ENCODE assay signal across 8 cellular contexts in genomic region chr2:205714058-205714776, GRCh38. TPM values are rescaled to one million over a fixed set of nuclear protein-coding genes. Genes with fewer than 3 reads are reported as not detected.
DNase-seq lines count a peak whose midpoint lies in the region; ATAC-seq and TF ChIP-seq lines count a peak whose summit lies in the region.

No MANE protein-coding gene starts in this region.

- H3K36me3 Mint-ChIP-seq in T-helper 17 cell (ENCODE audit: low read depth): no peaks in the 10 kb centered on the region

- no peak for DNase-seq in T-helper 17 cell
- no peak for DNase-seq in right lobe of liver
- DNase-seq in SW480 (ENCODE audit: low spot score): no peak
- no peak for DNase-seq in NCI-H1930 (lab: John Stamatoyannopoulos, UW)
- DNase-seq in NCI-H510A (lab: John Stamatoyannopoulos, UW): no peak
- DNase-seq in UCSD-AML1 (lab: John Stamatoyannopoulos, UW; ENCODE audit: unreplicated experiment): no peak

- no peaks in the 10 kb centered on the region for H3K9me3 ChIP-seq in T-helper 17 cell (ENCODE audit: control insufficient read depth, low read length, poor library complexity, severe bottlenecking)
- H3K9me3 ChIP-seq in right lobe of liver: no peaks in the 10 kb centered on the region

- H3K4me1 Mint-ChIP-seq in T-helper 17 cell: peaks cover 5% of the 10 kb centered on the region

- 65% methylated on average over 5 of the region's 5 CpGs for WGBS in right lobe of liver (ENCODE audit: insufficient coverage, low coverage, low lambda C conversion rate, missing lambda C conversion rate)

- no peak overlapping the region for H3K27ac Mint-ChIP-seq in T-helper 17 cell

- peak overlapping the region; percentile 10 to 47 (median 13) for H3K27ac ChIP-seq in right lobe of liver

- H3K27me3 Mint-ChIP-seq in T-helper 17 cell: peaks cover 32% of the 10 kb centered on the region

- no peak overlapping the region for H3K4me3 ChIP-seq in right lobe of liver

- H3K27me3 ChIP-seq in right lobe of liver: no peaks in the 10 kb centered on the region

- no peak overlapping the region for H3K4me3 Mint-ChIP-seq in T-helper 17 cell

- ATAC-seq in GM18909 (IDR thresholded peaks at IDR 0.05; ENCODE audit: poor library complexity, unreplicated experiment) (peak; percentile 71), HG02870 (IDR thresholded peaks at IDR 0.05; ENCODE audit: unreplicated experiment) (peak; percentile 75), T-helper 17 cell (peak; percentile 53), right lobe of liver (peak; percentile 20 to 50 (median 33))

- intact Hi-C loops in right lobe of liver (cut with DNase I): no loop called here

- TF ChIP-seq POLR2A in right lobe of liver (IDR thresholded peaks at IDR 0.05): no peak

- H3K4me1 ChIP-seq in right lobe of liver: no peaks in the 10 kb centered on the region

- H3K36me3 ChIP-seq in right lobe of liver: no peaks in the 10 kb centered on the region

- TF ChIP-seq CTCF in right lobe of liver (IDR thresholded peaks at IDR 0.05): no peak

RNA-seq across cellular contexts. Expression of gene NRP2, which starts 31.9 kb away (rescaled TPM):
- total RNA-seq in T-helper 17 cell: 1 to 10 TPM in 1 of 2 donors, under 1 TPM in 1; 0.68 to 3.1 TPM
- 10 to 100 TPM in 3 of 6 experiments, 1 to 10 TPM in 3; 5.5 to 23.7 (median 8.6) TPM for total RNA-seq in right lobe of liver
